In genomic region chr16:80122155-80122554, GRCh38 we compare ENCODE assay signal across 13 cellular contexts.
DNase-seq lines count a peak whose midpoint lies in the region; ATAC-seq, FAIRE-seq and TF ChIP-seq lines count a peak whose summit lies in the region.
"Had no signal": no experiment of that assay in that cellular context is flagged by ENCODE, and none has a peak within 500 bp of the region (broad histone marks: within the 10 kb centered on the region; RNA-seq: fewer than 3 reads in every experiment).

No MANE protein-coding gene starts in this region.

- no peaks in the 10 kb centered on the region for H3F3A ChIP-seq in neural progenitor cell (ENCODE audit: low read depth)

- H3K27ac ChIP-seq in neural progenitor cell: no peak overlapping the region
- H3K27ac ChIP-seq: A549, stomach had no signal

- no peaks in the 10 kb centered on the region for H4K20me1 ChIP-seq in neural progenitor cell (ENCODE audit: low read depth)

- H3K9ac ChIP-seq in neural progenitor cell: no peak overlapping the region

- H3K27me3 ChIP-seq in neural progenitor cell (no peaks in the 10 kb centered on the region), MG63 (no peaks in the 10 kb centered on the region)
- H3K27me3 ChIP-seq: stomach had no signal

- H3K9me3 Mint-ChIP-seq in neural progenitor cell: no peaks in the 10 kb centered on the region
- H3K9me3 Mint-ChIP-seq: activated CD4-positive, alpha-beta memory T cell treated with anti-CD3 and anti-CD28 coated beads for 36 hours; activated T-helper 1 cell treated with anti-CD3 and anti-CD28 coated beads, Interleukin-12 subunit alpha, Interleukin-12 subunit beta, Interleukin-2, Interleukin-4 antibody, amounts not matched to agents 30 ng/mL and 10 ng/mL and 1 ng/mL, durations not matched to agents 14 hours and 24 hours and 36 hours had no signal

- H3K27me3 Mint-ChIP-seq in neural progenitor cell (ENCODE audit: insufficient read depth, low read depth): no peaks in the 10 kb centered on the region

- H3K36me3 ChIP-seq in neural progenitor cell (no peaks in the 10 kb centered on the region), MG63 (no peaks in the 10 kb centered on the region)
- H3K36me3 ChIP-seq: stomach had no signal

- peaks cover 6% of the 10 kb centered on the region for H3K4me1 ChIP-seq in neural progenitor cell
- H3K4me1 ChIP-seq: A549 had no signal

- no peaks in the 10 kb centered on the region for H3K36me3 Mint-ChIP-seq in neural progenitor cell
- H3K36me3 Mint-ChIP-seq: activated CD4-positive, alpha-beta memory T cell treated with anti-CD3 and anti-CD28 coated beads for 36 hours had no signal

- DNase-seq in AG08395 (ENCODE audit: low spot score) (peak; percentile 44), Right ventricle myocardium superior (peak; percentile 72), neural progenitor cell (ENCODE audit: low spot score) (no peak), SKM-1 (lab: John Stamatoyannopoulos, UW; ENCODE audit: unreplicated experiment) (no peak), MG63 (no peak), HTR-8/SVneo (ENCODE audit: insufficient read length, low spot score) (no peak), HCEC 1CT (no peak)
- DNase-seq: activated CD4-positive, alpha-beta memory T cell treated with anti-CD3 and anti-CD28 coated beads for 36 hours; nephron progenitor cell; stomach had no signal

- H3K27ac Mint-ChIP-seq in neural progenitor cell: no peak overlapping the region
- H3K27ac Mint-ChIP-seq: activated CD4-positive, alpha-beta memory T cell treated with anti-CD3 and anti-CD28 coated beads for 36 hours; activated T-helper 1 cell treated with anti-CD3 and anti-CD28 coated beads, Interleukin-12 subunit alpha, Interleukin-12 subunit beta, Interleukin-2, Interleukin-4 antibody, amounts not matched to agents 30 ng/mL and 10 ng/mL and 1 ng/mL, durations not matched to agents 14 hours and 24 hours and 36 hours; nephron progenitor cell had no signal

- no peak for TF ChIP-seq CTCF in neural progenitor cell (IDR thresholded peaks at IDR 0.05)

- H3K9me3 ChIP-seq in neural progenitor cell (ENCODE audit: low read depth) (no peaks in the 10 kb centered on the region), MG63 (no peaks in the 10 kb centered on the region)
- H3K9me3 ChIP-seq: A549, stomach had no signal

- H2AFZ ChIP-seq in neural progenitor cell (replicated peaks): peak overlapping the region; percentile 18

- no peak overlapping the region for H3K4me3 Mint-ChIP-seq in neural progenitor cell
- H3K4me3 Mint-ChIP-seq: activated CD4-positive, alpha-beta memory T cell treated with anti-CD3 and anti-CD28 coated beads for 36 hours; activated T-helper 1 cell treated with anti-CD3 and anti-CD28 coated beads, Interleukin-12 subunit alpha, Interleukin-12 subunit beta, Interleukin-2, Interleukin-4 antibody, amounts not matched to agents 30 ng/mL and 10 ng/mL and 1 ng/mL, durations not matched to agents 14 hours and 24 hours and 36 hours; nephron progenitor cell had no signal

- H3K79me2 ChIP-seq in neural progenitor cell (ENCODE audit: low read depth): no peaks in the 10 kb centered on the region

- H3K4me1 Mint-ChIP-seq in neural progenitor cell: peaks cover 6% of the 10 kb centered on the region

- no peak for FAIRE-seq in HTR-8/SVneo (lab: Jason Lieb, UNC)
- FAIRE-seq: A549 had no signal

- H3K4me3 ChIP-seq in neural progenitor cell: no peak overlapping the region
- no peak overlapping the region for H3K4me3 ChIP-seq in MG63
- H3K4me3 ChIP-seq: A549, stomach had no signal

- intact Hi-C loops in Right ventricle myocardium superior (cut with DNase I): no loop called here

- ATAC-seq in SK-N-SH treated with all-trans-retinoic acid at 6 μM for 48 hours: no peak; the same call in 2 of the 3 replicates
- ATAC-seq in Right ventricle myocardium superior (ENCODE audit: poor library complexity): peak; percentile 76
- ATAC-seq: A549 had no signal

- H3K4me2 ChIP-seq in neural progenitor cell: no peak overlapping the region
- H3K4me2 ChIP-seq: A549 had no signal

TF ChIP-seq in SK-N-SH treated with all-trans-retinoic acid at 6 μM for 48 hours, 23 proteins besides CTCF, POLR2A, EP300 and RAD21:
- no peak for TF ChIP-seq ISL1 (CRISPR knock-in tag; IDR thresholded peaks at IDR 0.05)
- peak; percentile 87; the same call in 1 of the 2 replicates for TF ChIP-seq TSHZ2 (CRISPR knock-in tag; IDR thresholded peaks at IDR 0.05)
- TF ChIP-seq TCF4 (CRISPR knock-in tag; IDR thresholded peaks at IDR 0.05; ENCODE audit: borderline replicate concordance): peak; percentile 93
TF ChIP-seq in SK-N-SH treated with all-trans-retinoic acid at 6 μM for 48 hours: peak in this region for 2.

Comparison
In these comparisons a context has a peak if more than half of its experiments do, and no peak if none do; other contexts are left out.
1. DNase-seq: peak in AG08395 (single experiment) and Right ventricle myocardium superior (single experiment); none in neural progenitor cell (single experiment), SKM-1 (single experiment), MG63 (single experiment), HTR-8/SVneo (single experiment) and HCEC 1CT (single experiment).